In the genomic region with DNA sequence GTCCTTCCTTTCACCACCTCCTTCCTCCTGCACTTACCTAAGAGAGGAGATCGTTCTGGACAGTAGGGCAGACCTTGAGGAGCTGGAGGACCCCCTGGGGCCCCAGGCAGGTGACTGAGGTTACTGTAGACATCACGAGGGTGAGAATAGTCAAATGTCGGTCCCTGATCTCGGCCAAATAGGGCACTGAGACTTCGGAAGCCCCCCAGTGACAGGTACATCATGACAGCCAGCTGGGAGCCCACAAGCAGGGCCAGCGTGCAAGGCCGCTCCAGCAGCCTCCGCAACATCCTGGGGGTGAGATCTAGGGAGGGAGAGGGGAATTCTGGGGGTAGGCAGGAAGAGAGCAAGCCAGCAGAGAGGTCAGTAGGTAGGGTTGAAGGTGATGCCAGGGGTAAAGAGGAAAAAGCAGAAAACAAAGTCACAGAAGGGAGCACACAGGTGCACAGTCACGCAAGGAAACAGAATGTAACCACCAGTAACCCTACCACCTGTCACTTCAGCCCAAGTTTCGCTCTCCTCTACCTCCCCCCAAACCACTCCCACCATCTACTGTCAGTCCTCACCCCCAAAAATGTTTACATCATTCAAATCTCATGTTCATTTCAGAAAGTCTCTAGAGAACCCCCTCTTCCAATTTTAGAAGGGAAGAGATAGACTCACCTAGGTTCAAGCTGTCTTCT, we compare ENCODE assay signal across 1 cellular context.
TF ChIP-seq lines count a peak whose summit lies in the region.

No MANE protein-coding gene starts in this region.

TF ChIP-seq in HepG2, 621 proteins besides CTCF, POLR2A, EP300 and RAD21:
- TF ChIP-seq MXD1 (CRISPR knock-in tag; IDR thresholded peaks at IDR 0.05) (no peak), GRHL1 (CRISPR knock-in tag; conservative IDR thresholded peaks at IDR 0.05) (no peak)
- TF ChIP-seq, protein P1, sequence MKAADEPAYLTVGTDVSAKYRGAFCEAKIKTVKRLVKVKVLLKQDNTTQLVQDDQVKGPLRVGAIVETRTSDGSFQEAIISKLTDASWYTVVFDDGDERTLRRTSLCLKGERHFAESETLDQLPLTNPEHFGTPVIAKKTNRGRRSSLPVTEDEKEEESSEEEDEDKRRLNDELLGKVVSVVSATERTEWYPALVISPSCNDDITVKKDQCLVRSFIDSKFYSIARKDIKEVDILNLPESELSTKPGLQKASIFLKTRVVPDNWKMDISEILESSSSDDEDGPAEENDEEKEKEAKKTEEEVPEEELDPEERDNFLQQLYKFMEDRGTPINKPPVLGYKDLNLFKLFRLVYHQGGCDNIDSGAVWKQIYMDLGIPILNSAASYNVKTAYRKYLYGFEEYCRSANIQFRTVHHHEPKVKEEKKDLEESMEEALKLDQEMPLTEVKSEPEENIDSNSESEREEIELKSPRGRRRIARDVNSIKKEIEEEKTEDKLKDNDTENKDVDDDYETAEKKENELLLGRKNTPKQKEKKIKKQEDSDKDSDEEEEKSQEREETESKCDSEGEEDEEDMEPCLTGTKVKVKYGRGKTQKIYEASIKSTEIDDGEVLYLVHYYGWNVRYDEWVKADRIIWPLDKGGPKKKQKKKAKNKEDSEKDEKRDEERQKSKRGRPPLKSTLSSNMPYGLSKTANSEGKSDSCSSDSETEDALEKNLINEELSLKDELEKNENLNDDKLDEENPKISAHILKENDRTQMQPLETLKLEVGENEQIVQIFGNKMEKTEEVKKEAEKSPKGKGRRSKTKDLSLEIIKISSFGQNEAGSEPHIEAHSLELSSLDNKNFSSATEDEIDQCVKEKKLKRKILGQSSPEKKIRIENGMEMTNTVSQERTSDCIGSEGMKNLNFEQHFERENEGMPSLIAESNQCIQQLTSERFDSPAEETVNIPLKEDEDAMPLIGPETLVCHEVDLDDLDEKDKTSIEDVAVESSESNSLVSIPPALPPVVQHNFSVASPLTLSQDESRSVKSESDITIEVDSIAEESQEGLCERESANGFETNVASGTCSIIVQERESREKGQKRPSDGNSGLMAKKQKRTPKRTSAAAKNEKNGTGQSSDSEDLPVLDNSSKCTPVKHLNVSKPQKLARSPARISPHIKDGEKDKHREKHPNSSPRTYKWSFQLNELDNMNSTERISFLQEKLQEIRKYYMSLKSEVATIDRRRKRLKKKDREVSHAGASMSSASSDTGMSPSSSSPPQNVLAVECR (CRISPR knock-in tag; IDR thresholded peaks at IDR 0.05; ENCODE audit: borderline replicate concordance), result 0 out of 2 replicates have a peak, but pooled peaks have one; percentile 23
